9 cellular contexts compared by ENCODE assay signal in genomic region chr4:121764303-121764701, GRCh38. TPM values are rescaled to one million over a fixed set of nuclear protein-coding genes. Genes with fewer than 3 reads are reported as not detected.
A peak's percentile ranks its signal among the peaks of the same experiment; 100 is the strongest.
DNase-seq lines count a peak whose midpoint lies in the region; ATAC-seq and TF ChIP-seq lines count a peak whose summit lies in the region.
"Had no signal": no experiment of that assay in that cellular context is flagged by ENCODE, and none has a peak within 500 bp of the region (broad histone marks: within the 10 kb centered on the region; RNA-seq: fewer than 3 reads in every experiment).

No MANE protein-coding gene starts in this region.

- no peaks in the 10 kb centered on the region for H3K9me3 ChIP-seq in gastrocnemius medialis
- H3K9me3 ChIP-seq in adrenal gland (replicated peaks in 1 of 3), result no peaks in the 10 kb centered on the region

- no peaks in the 10 kb centered on the region for H3K36me3 Mint-ChIP-seq in T-helper 2 cell treated with Interferon-gamma antibody and Interleukin-4, amounts not matched to agents 5 μg/mL and 100 μg/mL, for 36 hours (ENCODE audit: low read depth)
- no peaks in the 10 kb centered on the region for H3K36me3 Mint-ChIP-seq in WTC11

- H3K4me3 ChIP-seq in fibroblast of the aortic adventitia (ENCODE audit: low read depth, low read length), result peak overlapping the region; percentile 68
- H3K4me3 ChIP-seq in gastrocnemius medialis, result peak overlapping the region in 3 of 4 donors; percentile 38 to 51 (median 38)
- H3K4me3 ChIP-seq in adrenal gland, result peak overlapping the region in 1 of 4 donors; percentile 32

- POLR2A ChIA-PET in WTC11 (lab: Charles Lee), result interaction anchor here (1.3 kb wide), 1 partner anchor 68 kb away, joined by 5 read pairs; the partner anchor contains the start of gene ANXA5

- CTCF ChIA-PET in WTC11 (lab: Charles Lee), result interaction anchor here (0.9 kb wide), 1 partner anchor 302 kb away, joined by 3 read pairs; no protein-coding TSS in a partner anchor

- peaks cover 0 to 4% of the 10 kb centered on the region in 2 donors for H3K4me1 ChIP-seq in gastrocnemius medialis
- H3K4me1 ChIP-seq in adrenal gland (replicated peaks in 1 of 2), result peaks cover 0 to 10% of the 10 kb centered on the region in 2 donors

- H3K4me1 Mint-ChIP-seq in T-helper 2 cell treated with Interferon-gamma antibody and Interleukin-4, amounts not matched to agents 5 μg/mL and 100 μg/mL, for 36 hours (ENCODE audit: low read depth), result peaks cover 6% of the 10 kb centered on the region
- H3K4me1 Mint-ChIP-seq in WTC11, result peaks cover 18% of the 10 kb centered on the region

- no peak for TF ChIP-seq POLR2A in gastrocnemius medialis (IDR thresholded peaks at IDR 0.05)
- no peak for TF ChIP-seq POLR2A in adrenal gland (IDR thresholded peaks at IDR 0.05)

- H3K27me3 ChIP-seq in gastrocnemius medialis (peaks cover 5 to 30% (median 18%) of the 10 kb centered on the region in 3 donors), adrenal gland (peaks cover 21% of the 10 kb centered on the region)

- intact Hi-C loops in gastrocnemius medialis (cut with DNase I; ENCODE audit: low total_unique reads), result no loop called here
- intact Hi-C loops in adrenal gland (cut with DNase I), result no loop called here

- H3K27ac ChIP-seq in gastrocnemius medialis (no peak overlapping the region), adrenal gland (no peak overlapping the region)

- TF ChIP-seq CTCF in WTC11 (IDR thresholded peaks at IDR 0.05) (no peak), fibroblast of the aortic adventitia (IDR thresholded peaks at IDR 0.05; ENCODE audit: insufficient read depth, low read length) (no peak), gastrocnemius medialis (IDR thresholded peaks at IDR 0.05 in 4 of 5, conservative IDR thresholded peaks at IDR 0.05 in 1 of 5) (no peak), adrenal gland (IDR thresholded peaks at IDR 0.05) (no peak)

- H3K9me3 Mint-ChIP-seq in T-helper 2 cell treated with Interferon-gamma antibody and Interleukin-4, amounts not matched to agents 5 μg/mL and 100 μg/mL, for 36 hours, result no peaks in the 10 kb centered on the region
- no peaks in the 10 kb centered on the region for H3K9me3 Mint-ChIP-seq in WTC11

- DNase-seq in T-helper 2 cell treated with Interferon-gamma antibody and Interleukin-4, amounts not matched to agents 5 μg/mL and 100 μg/mL, for 36 hours (ENCODE audit: low spot score), result no peak
- DNase-seq in T-helper 2 cell (no peak), WTC11 (ENCODE audit: low spot score) (no peak), fibroblast of the aortic adventitia (ENCODE audit: low read depth) (no peak), gastrocnemius medialis (no peak), hepatic stellate cell (ENCODE audit: low spot score) (no peak), adrenal gland (no peak)
- DNase-seq: NCI-H1930 had no signal

- H3K36me3 ChIP-seq in gastrocnemius medialis (no peaks in the 10 kb centered on the region), adrenal gland (replicated peaks in 1 of 2) (no peaks in the 10 kb centered on the region)

- peaks cover 81% of the 10 kb centered on the region for H3K27me3 Mint-ChIP-seq in T-helper 2 cell treated with Interferon-gamma antibody and Interleukin-4, amounts not matched to agents 5 μg/mL and 100 μg/mL, for 36 hours (ENCODE audit: low read depth)
- H3K27me3 Mint-ChIP-seq in WTC11 (ENCODE audit: low read depth), result peaks cover 99% of the 10 kb centered on the region

- ATAC-seq in WTC11 (no peak), gastrocnemius medialis (no peak), GM18873 (IDR thresholded peaks at IDR 0.05; ENCODE audit: low FRiP score, unreplicated experiment) (no peak)

- H3K4me3 Mint-ChIP-seq in T-helper 2 cell treated with Interferon-gamma antibody and Interleukin-4, amounts not matched to agents 5 μg/mL and 100 μg/mL, for 36 hours, result peak overlapping the region; percentile 25
- peak overlapping the region; percentile 78 for H3K4me3 Mint-ChIP-seq in WTC11

- in situ Hi-C loops in gastrocnemius medialis (cut with MboI; ENCODE audit: low sequenced_read_pairs in 4 of 4), result no loop called here

- 26 to 38% (median 28%) methylated on average over 11 to 14 of the region's 14 CpGs for WGBS in adrenal gland, 4 donors

- H3K27ac Mint-ChIP-seq in T-helper 2 cell treated with Interferon-gamma antibody and Interleukin-4, amounts not matched to agents 5 μg/mL and 100 μg/mL, for 36 hours, result no peak overlapping the region
- H3K27ac Mint-ChIP-seq in WTC11, result no peak overlapping the region

TF ChIP-seq in WTC11, 78 proteins besides CTCF, POLR2A, EP300 and RAD21 (continues in another document):
- TF ChIP-seq NR2C2 (CRISPR knock-in tag; IDR thresholded peaks at IDR 0.05) (no peak), ATF1 (CRISPR knock-in tag; IDR thresholded peaks at IDR 0.05) (no peak), KAT7 (CRISPR knock-in tag; IDR thresholded peaks at IDR 0.05; ENCODE audit: borderline replicate concordance) (no peak), GTF2I (CRISPR knock-in tag; conservative IDR thresholded peaks at IDR 0.05) (no peak), ZNF232 (CRISPR knock-in tag; IDR thresholded peaks at IDR 0.05) (no peak), FOXJ3 (CRISPR knock-in tag; IDR thresholded peaks at IDR 0.05; ENCODE audit: borderline replicate concordance) (no peak), NR3C1 (CRISPR knock-in tag; conservative IDR thresholded peaks at IDR 0.05; ENCODE audit: low read depth) (no peak), ZBTB21 (CRISPR knock-in tag; IDR thresholded peaks at IDR 0.05; ENCODE audit: borderline replicate concordance) (no peak), FOXP1 (CRISPR knock-in tag; IDR thresholded peaks at IDR 0.05; ENCODE audit: borderline replicate concordance) (no peak), OVOL2 (CRISPR knock-in tag; IDR thresholded peaks at IDR 0.05; ENCODE audit: borderline replicate concordance) (no peak), RORB (CRISPR knock-in tag; IDR thresholded peaks at IDR 0.05) (no peak), SOX15 (CRISPR knock-in tag; IDR thresholded peaks at IDR 0.05) (no peak)
- TF ChIP-seq, protein P1, sequence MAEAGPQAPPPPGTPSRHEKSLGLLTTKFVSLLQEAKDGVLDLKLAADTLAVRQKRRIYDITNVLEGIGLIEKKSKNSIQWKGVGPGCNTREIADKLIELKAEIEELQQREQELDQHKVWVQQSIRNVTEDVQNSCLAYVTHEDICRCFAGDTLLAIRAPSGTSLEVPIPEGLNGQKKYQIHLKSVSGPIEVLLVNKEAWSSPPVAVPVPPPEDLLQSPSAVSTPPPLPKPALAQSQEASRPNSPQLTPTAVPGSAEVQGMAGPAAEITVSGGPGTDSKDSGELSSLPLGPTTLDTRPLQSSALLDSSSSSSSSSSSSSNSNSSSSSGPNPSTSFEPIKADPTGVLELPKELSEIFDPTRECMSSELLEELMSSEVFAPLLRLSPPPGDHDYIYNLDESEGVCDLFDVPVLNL (CRISPR knock-in tag; IDR thresholded peaks at IDR 0.05; ENCODE audit: borderline replicate concordance, low read depth), result no peak
- TF ChIP-seq, protein P2, sequence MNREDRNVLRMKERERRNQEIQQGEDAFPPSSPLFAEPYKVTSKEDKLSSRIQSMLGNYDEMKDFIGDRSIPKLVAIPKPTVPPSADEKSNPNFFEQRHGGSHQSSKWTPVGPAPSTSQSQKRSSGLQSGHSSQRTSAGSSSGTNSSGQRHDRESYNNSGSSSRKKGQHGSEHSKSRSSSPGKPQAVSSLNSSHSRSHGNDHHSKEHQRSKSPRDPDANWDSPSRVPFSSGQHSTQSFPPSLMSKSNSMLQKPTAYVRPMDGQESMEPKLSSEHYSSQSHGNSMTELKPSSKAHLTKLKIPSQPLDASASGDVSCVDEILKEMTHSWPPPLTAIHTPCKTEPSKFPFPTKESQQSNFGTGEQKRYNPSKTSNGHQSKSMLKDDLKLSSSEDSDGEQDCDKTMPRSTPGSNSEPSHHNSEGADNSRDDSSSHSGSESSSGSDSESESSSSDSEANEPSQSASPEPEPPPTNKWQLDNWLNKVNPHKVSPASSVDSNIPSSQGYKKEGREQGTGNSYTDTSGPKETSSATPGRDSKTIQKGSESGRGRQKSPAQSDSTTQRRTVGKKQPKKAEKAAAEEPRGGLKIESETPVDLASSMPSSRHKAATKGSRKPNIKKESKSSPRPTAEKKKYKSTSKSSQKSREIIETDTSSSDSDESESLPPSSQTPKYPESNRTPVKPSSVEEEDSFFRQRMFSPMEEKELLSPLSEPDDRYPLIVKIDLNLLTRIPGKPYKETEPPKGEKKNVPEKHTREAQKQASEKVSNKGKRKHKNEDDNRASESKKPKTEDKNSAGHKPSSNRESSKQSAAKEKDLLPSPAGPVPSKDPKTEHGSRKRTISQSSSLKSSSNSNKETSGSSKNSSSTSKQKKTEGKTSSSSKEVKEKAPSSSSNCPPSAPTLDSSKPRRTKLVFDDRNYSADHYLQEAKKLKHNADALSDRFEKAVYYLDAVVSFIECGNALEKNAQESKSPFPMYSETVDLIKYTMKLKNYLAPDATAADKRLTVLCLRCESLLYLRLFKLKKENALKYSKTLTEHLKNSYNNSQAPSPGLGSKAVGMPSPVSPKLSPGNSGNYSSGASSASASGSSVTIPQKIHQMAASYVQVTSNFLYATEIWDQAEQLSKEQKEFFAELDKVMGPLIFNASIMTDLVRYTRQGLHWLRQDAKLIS (CRISPR knock-in tag; IDR thresholded peaks at IDR 0.05; ENCODE audit: borderline replicate concordance), result no peak

RNA-seq across cellular contexts. Expression of gene SMIM43, which starts 0.7 kb away (rescaled TPM):
- total RNA-seq in WTC11 (2021) (0.25 to 0.33 TPM (median 0.25 TPM) in 3 replicates), fibroblast of the aortic adventitia (ENCODE audit: low replicate concordance) (0.45 and 1.1 TPM in 2 replicates), gastrocnemius medialis (not detected), adrenal gland (under 1 TPM in 1 of 8 donors, not detected in 7; 0.14 TPM)
- under 1 TPM in 2 of 3 donors, not detected in 1; 0.16 to 0.20 TPM for polyA plus RNA-seq in adrenal gland

RNA-seq across cellular contexts. Expression of gene EXOSC9, which starts 36.8 kb away (rescaled TPM):
- total RNA-seq in WTC11 (2021) (37.1 to 50.0 TPM (median 39.1 TPM) in 3 replicates), fibroblast of the aortic adventitia (ENCODE audit: low replicate concordance) (26.8 and 50.7 TPM in 2 replicates), gastrocnemius medialis (10 to 100 TPM; 13.4 to 28.8 (median 19.9) TPM), adrenal gland (10 to 100 TPM; 10.6 to 26.4 (median 15.2) TPM)
- 10 to 100 TPM; 25.4 to 35.4 (median 32.9) TPM for polyA plus RNA-seq in adrenal gland

RNA-seq across cellular contexts. Expression of gene CCNA2, which starts 59.4 kb away (rescaled TPM):
- 77.1 to 95.1 TPM (median 81.1 TPM) in 3 replicates for total RNA-seq in WTC11 (2021)
- total RNA-seq in fibroblast of the aortic adventitia (ENCODE audit: low replicate concordance), result 3.8 and 63.9 TPM in 2 replicates
- total RNA-seq in gastrocnemius medialis, result under 1 TPM in 3 of 4 donors, not detected in 1; 0.20 to 0.60 (median 0.36) TPM
- total RNA-seq in adrenal gland, result 1 to 10 TPM in 6 of 8 donors, under 1 TPM in 2; 0.24 to 4.9 (median 2.0) TPM
- polyA plus RNA-seq in adrenal gland, result 1 to 10 TPM in 2 of 3 donors, under 1 TPM in 1; 0.98 to 3.9 (median 2.7) TPM
